8 cellular contexts compared by ENCODE assay signal in genomic region chr3:152595975-152596832, GRCh38.
DNase-seq lines count a peak whose midpoint lies in the region; ATAC-seq and TF ChIP-seq lines count a peak whose summit lies in the region.

No MANE protein-coding gene starts in this region.

- WGBS in neuronal stem cell (ENCODE audit: extremely low coverage in 2 of 2, insufficient read length in 2 of 2, insufficient replicate concordance in 1 of 2), 2 donors, result no CpG with 5 or more reads among the region's 4 CpGs

- ATAC-seq in GM18907 (IDR thresholded peaks at IDR 0.05; ENCODE audit: unreplicated experiment) (peak; percentile 100), HG03064 (IDR thresholded peaks at IDR 0.05; ENCODE audit: low read depth, unreplicated experiment) (peak; percentile 99)

- no peak overlapping the region for H2BK5ac ChIP-seq in neuronal stem cell (ENCODE audit: low read length)

- no peaks in the 10 kb centered on the region for H3K9me2 ChIP-seq in PC-9 (ENCODE audit: insufficient read depth)

- H3K4me3 ChIP-seq in PC-9, result no peak overlapping the region
- H3K4me3 ChIP-seq in neuronal stem cell (ENCODE audit: low read length in 2 of 2), result no peak overlapping the region

- H3K79me2 ChIP-seq in PC-9 (ENCODE audit: low read depth), result no peaks in the 10 kb centered on the region

- H2BK12ac ChIP-seq in neuronal stem cell (ENCODE audit: low read length), result no peak overlapping the region

- no peak overlapping the region for H2AK5ac ChIP-seq in neuronal stem cell (ENCODE audit: low read depth, low read length)

- H2BK15ac ChIP-seq in neuronal stem cell (ENCODE audit: low read length), result no peak overlapping the region

- H4K20me1 ChIP-seq in PC-9 (ENCODE audit: insufficient read depth), result no peaks in the 10 kb centered on the region

- no peak overlapping the region for H4K8ac ChIP-seq in neuronal stem cell (ENCODE audit: low read depth, low read length)

- DNase-seq in AG08395 (ENCODE audit: low spot score), result peak; percentile 75
- no peak for DNase-seq in PC-9
- peak; percentile 86 to 90 for DNase-seq in erythroblast (lab: John Stamatoyannopoulos, UW)
- no peak for DNase-seq in neuronal stem cell (ENCODE audit: low spot score)
- no peak for DNase-seq in DMS153 treated with DMSO at 0.1 percent for 48 hours (lab: John Stamatoyannopoulos, UW; ENCODE audit: unreplicated experiment)
- DNase-seq in NCI-H187 (lab: John Stamatoyannopoulos, UW), result no peak

- H3K9me3 ChIP-seq in PC-9 (ENCODE audit: insufficient read depth, low read depth), result no peaks in the 10 kb centered on the region
- no peaks in the 10 kb centered on the region for H3K9me3 ChIP-seq in neuronal stem cell (replicated peaks in 1 of 2; ENCODE audit: control insufficient read depth in 2 of 2, insufficient read depth in 1 of 2, low read depth in 1 of 2, low read length in 2 of 2)

- intact Hi-C loops in PC-9 (cut with micrococcal nuclease; ENCODE audit: unreplicated experiment), result no loop called here

- H3K79me1 ChIP-seq in neuronal stem cell (ENCODE audit: low read depth, low read length), result no peaks in the 10 kb centered on the region

- no TSS peak for BruUV-seq in PC-9 (replicated peaks; lab: Mats Ljungman, UMichigan)

- H3K9ac ChIP-seq in neuronal stem cell (ENCODE audit: low read depth, low read length, poor library complexity), result no peak overlapping the region

- H3K4me2 ChIP-seq in PC-9, result peak overlapping the region; percentile 35
- no peak overlapping the region for H3K4me2 ChIP-seq in neuronal stem cell (ENCODE audit: insufficient read depth, low read length, poor library complexity, severe bottlenecking)

- H2BK120ac ChIP-seq in neuronal stem cell (ENCODE audit: low read depth, low read length), result no peak overlapping the region

- TF ChIP-seq POLR2A in erythroblast (IDR thresholded peaks at IDR 0.05; ENCODE audit: low read length), result peak; percentile 62

- no peak overlapping the region for H3K4ac ChIP-seq in neuronal stem cell (ENCODE audit: low read length)

- no peaks in the 10 kb centered on the region for H3F3A ChIP-seq in PC-9 (ENCODE audit: insufficient read depth, low read depth)

- CTCF ChIA-PET in PC-9 (lab: Charles Lee), result no interaction called here

- no peaks in the 10 kb centered on the region for H3K27me3 ChIP-seq in PC-9 (ENCODE audit: insufficient read depth, low read depth)
- no peaks in the 10 kb centered on the region for H3K27me3 ChIP-seq in neuronal stem cell (ENCODE audit: control insufficient read depth in 3 of 3, insufficient read depth in 3 of 3, low read depth in 1 of 3, low read length in 3 of 3)

- no peak for TF ChIP-seq CTCF in PC-9 (conservative IDR thresholded peaks at IDR 0.05)

- no peak overlapping the region for H3K23ac ChIP-seq in neuronal stem cell (ENCODE audit: low read depth, low read length, poor library complexity)

- H4K91ac ChIP-seq in neuronal stem cell (ENCODE audit: low read depth, low read length, poor library complexity), result no peak overlapping the region

- H3K18ac ChIP-seq in neuronal stem cell (ENCODE audit: low read length), result no peak overlapping the region

- POLR2A ChIA-PET in PC-9 (lab: Charles Lee; ENCODE audit: unreplicated experiment), result interaction anchor here (0.5 to 0.6 kb wide), 2 partner anchors 10 to 92 kb away, joined by 3 to 5 read pairs; no protein-coding TSS in a partner anchor

- H3K4me1 ChIP-seq in PC-9 (replicated peaks; ENCODE audit: insufficient read depth), result 0 out of 2 replicates have a peak, but pooled peaks cover 4% of the 10 kb centered on the region
- peaks cover 3 to 6% of the 10 kb centered on the region in 2 donors for H3K4me1 ChIP-seq in neuronal stem cell (ENCODE audit: control insufficient read depth in 2 of 2, insufficient read depth in 1 of 2, low read depth in 1 of 2, low read length in 2 of 2)

- peak overlapping the region; percentile 54 for H2AFZ ChIP-seq in PC-9
- H2AFZ ChIP-seq in neuronal stem cell (ENCODE audit: low read length), result peak overlapping the region; percentile 85

- H3K36me3 ChIP-seq in PC-9 (ENCODE audit: low read depth), result no peaks in the 10 kb centered on the region
- H3K36me3 ChIP-seq in neuronal stem cell (replicated peaks in 1 of 2; ENCODE audit: control insufficient read depth in 2 of 2, insufficient read depth in 2 of 2, low read length in 2 of 2), result no peaks in the 10 kb centered on the region

- H3K27ac ChIP-seq in PC-9, result no peak overlapping the region
- H3K27ac ChIP-seq in neuronal stem cell (replicated peaks; ENCODE audit: low read length), result no peak overlapping the region

- no peak overlapping the region for H3K14ac ChIP-seq in neuronal stem cell (ENCODE audit: low read length)

Comparison
In these comparisons a context has a peak if more than half of its experiments do, and no peak if none do; other contexts are left out.
1. DNase-seq: peak in AG08395 (single experiment) and erythroblast (2 of 2); none in PC-9 (0 of 2), neuronal stem cell (single experiment), DMS153 treated with DMSO at 0.1 percent for 48 hours (single experiment) and NCI-H187 (0 of 2).